Comparison of ENCODE assay signal across 6 cellular contexts in genomic region chr19:10568444-10568825, GRCh38. TPM values are rescaled to one million over a fixed set of nuclear protein-coding genes. Genes with fewer than 3 reads are reported as not detected.
DNase-seq lines count a peak whose midpoint lies in the region.

No MANE protein-coding gene starts in this region.

- peak overlapping the region; percentile 68 to 70 for H3K4me3 ChIP-seq in esophagus (ENCODE audit: low read depth in 1 of 2, low read length in 2 of 2)

- DNase-seq in NCI-H748 (lab: John Stamatoyannopoulos, UW; ENCODE audit: unreplicated experiment) (peak; percentile 74), NCI-H748 treated with DMSO at 0.1 percent for 48 hours (lab: John Stamatoyannopoulos, UW) (no peak), RKO (ENCODE audit: low spot score) (peak; percentile 42), NCI-H2081 treated with DMSO at 0.1 percent for 48 hours (lab: John Stamatoyannopoulos, UW) (no peak)
- DNase-seq in stimulated activated CD4-positive, alpha-beta T cell treated with anti-CD3 and anti-CD28 coated beads, Interleukin-12 subunit alpha, Interleukin-12 subunit beta, amount 100 ng/mL, for 4 hours = peak; percentile 37

- 0 to 1% methylated on average over 26 to 49 of the region's 49 CpGs for WGBS in esophagus, 2 donors

- peaks cover 3 to 4% of the 10 kb centered on the region in 2 donors for H3K4me1 ChIP-seq in esophagus (ENCODE audit: control insufficient read depth in 2 of 2, insufficient read depth in 2 of 2, low read length in 1 of 2)

- no peaks in the 10 kb centered on the region for H3K36me3 ChIP-seq in esophagus (ENCODE audit: control insufficient read depth in 2 of 2, insufficient read depth in 2 of 2, low read length in 1 of 2)

- H3K27ac ChIP-seq in esophagus (ENCODE audit: low read depth in 2 of 2, low read length in 1 of 2) = peak overlapping the region; percentile 80 to 94

- no peaks in the 10 kb centered on the region for H3K9me3 ChIP-seq in esophagus (ENCODE audit: control insufficient read depth in 2 of 2, insufficient read depth in 1 of 2, low read depth in 1 of 2, low read length in 1 of 2)

- H3K27me3 ChIP-seq in esophagus (ENCODE audit: control insufficient read depth in 1 of 2, insufficient read depth in 2 of 2, low read length in 2 of 2) = no peaks in the 10 kb centered on the region

RNA-seq across cellular contexts. Expression of gene CDKN2D, which starts 0.3 kb away (rescaled TPM):
- 10 to 100 TPM in 1 of 2 donors, 1 to 10 TPM in 1; 4.6 to 11.7 TPM for polyA plus RNA-seq in esophagus

RNA-seq across cellular contexts. Expression of gene KRI1, which starts 2.6 kb away (rescaled TPM):
- polyA plus RNA-seq in esophagus = 10 to 100 TPM; 16.4 to 25.3 TPM

RNA-seq across cellular contexts. Expression of gene AP1M2, which starts 18.7 kb away (rescaled TPM):
- 10 to 100 TPM; 54.2 to 55.4 TPM for polyA plus RNA-seq in esophagus

RNA-seq across cellular contexts. Expression of gene ATG4D, which starts 24.7 kb away (rescaled TPM):
- polyA plus RNA-seq in esophagus = 10 to 100 TPM; 43.9 to 53.6 TPM

RNA-seq across cellular contexts. Expression of gene S1PR5, which starts 51.2 kb away (rescaled TPM):
- polyA plus RNA-seq in esophagus = 10 to 100 TPM in 1 of 2 donors, 1 to 10 TPM in 1; 9.4 to 12.1 TPM

Comparison
In these comparisons a context has a peak if more than half of its experiments do, and no peak if none do; other contexts are left out.
1. DNase-seq: peak in NCI-H748 (single experiment), RKO (single experiment) and stimulated activated CD4-positive, alpha-beta T cell treated with anti-CD3 and anti-CD28 coated beads, Interleukin-12 subunit alpha, Interleukin-12 subunit beta, amount 100 ng/mL, for 4 hours (single experiment); none in NCI-H748 treated with DMSO at 0.1 percent for 48 hours (single experiment) and NCI-H2081 treated with DMSO at 0.1 percent for 48 hours (single experiment).